Comparison of ENCODE assay signal across 27 cellular contexts in genomic region chr1:49226758-49227157, GRCh38.
"Had no signal": no experiment of that assay in that cellular context is flagged by ENCODE, and none has a peak within 500 bp of the region (broad histone marks: within the 10 kb centered on the region; RNA-seq: fewer than 3 reads in every experiment).

No MANE protein-coding gene starts in this region.

- H3K36me3 ChIP-seq: gastrocnemius medialis, left ventricle myocardium inferior, lower lobe of right lung, neural progenitor cell, stomach, thyroid gland had no signal

- H3K9me3 ChIP-seq: gastrocnemius medialis, left ventricle myocardium inferior, lower lobe of right lung, mucosa of descending colon, psoas muscle, stomach, thyroid gland had no signal

- H3K27me3 Mint-ChIP-seq: effector memory CD8-positive, alpha-beta T cell; memory B cell; type B pancreatic cell had no signal

- H3K9me3 Mint-ChIP-seq: effector memory CD8-positive, alpha-beta T cell; memory B cell; naive thymus-derived CD4-positive, alpha-beta T cell; neural progenitor cell; stimulated activated effector memory CD8-positive, alpha-beta T cell treated with anti-CD3 and anti-CD28 coated beads, Interleukin-12 subunit alpha, Interleukin-12 subunit beta, amount 100 ng/mL, for 72 hours; type B pancreatic cell had no signal

- H3K4me3 ChIP-seq: gastrocnemius medialis, left ventricle myocardium inferior, lower lobe of right lung, mucosa of descending colon, neural progenitor cell, psoas muscle, smooth muscle cell, stomach, thyroid gland had no signal

- H3K4me1 Mint-ChIP-seq: memory B cell; mesothelial cell of epicardium; naive thymus-derived CD4-positive, alpha-beta T cell; nephron; neural progenitor cell; stimulated activated effector memory CD8-positive, alpha-beta T cell treated with anti-CD3 and anti-CD28 coated beads, Interleukin-12 subunit alpha, Interleukin-12 subunit beta, amount 100 ng/mL, for 72 hours had no signal

- H3K36me3 Mint-ChIP-seq: memory B cell; mesothelial cell of epicardium; naive thymus-derived CD4-positive, alpha-beta T cell; neural progenitor cell; stimulated activated effector memory CD8-positive, alpha-beta T cell treated with anti-CD3 and anti-CD28 coated beads, Interleukin-12 subunit alpha, Interleukin-12 subunit beta, amount 100 ng/mL, for 72 hours; type B pancreatic cell had no signal

- H3K4me3 Mint-ChIP-seq: effector memory CD8-positive, alpha-beta T cell; memory B cell; mesothelial cell of epicardium; naive thymus-derived CD4-positive, alpha-beta T cell; nephron; neural progenitor cell; stimulated activated effector memory CD8-positive, alpha-beta T cell treated with anti-CD3 and anti-CD28 coated beads, Interleukin-12 subunit alpha, Interleukin-12 subunit beta, amount 100 ng/mL, for 72 hours; type B pancreatic cell had no signal

- H3K4me1 ChIP-seq: gastrocnemius medialis, left ventricle myocardium inferior, lower lobe of right lung, neural progenitor cell, psoas muscle, stomach had no signal

- H3K27ac ChIP-seq: gastrocnemius medialis, left ventricle myocardium inferior, lower lobe of right lung, neural progenitor cell, psoas muscle, stomach, thyroid gland had no signal

- H3K27me3 ChIP-seq: gastrocnemius medialis, neural progenitor cell, stomach, thyroid gland had no signal

- DNase-seq: cerebellar nuclear complex; cortex of kidney; effector memory CD8-positive, alpha-beta T cell; gastrocnemius medialis; head of caudate nucleus; kidney; left cardiac atrium; left ventricle myocardium inferior; lower lobe of right lung; mucosa of descending colon; naive thymus-derived CD4-positive, alpha-beta T cell; nucleus accumbens; posterior cingulate gyrus; psoas muscle; retina; stimulated activated CD4-positive, alpha-beta T cell treated with anti-CD3 and anti-CD28 coated beads, Interleukin-2, amount 100 ng/mL, for 24 hours; stimulated activated CD4-positive, alpha-beta T cell treated with anti-CD3 and anti-CD28 coated beads, Interleukin-4, amount 100 ng/mL, for 24 hours; stimulated activated naive CD4-positive, alpha-beta T cell treated with Interleukin-2 at 50 U/mL for 16 hours; stomach; thyroid gland had no signal

- H3K27ac Mint-ChIP-seq: effector memory CD8-positive, alpha-beta T cell; memory B cell; mesothelial cell of epicardium; naive thymus-derived CD4-positive, alpha-beta T cell; nephron; neural progenitor cell; stimulated activated effector memory CD8-positive, alpha-beta T cell treated with anti-CD3 and anti-CD28 coated beads, Interleukin-12 subunit alpha, Interleukin-12 subunit beta, amount 100 ng/mL, for 72 hours; type B pancreatic cell had no signal
